Comparison of ENCODE assay signal across 8 cellular contexts in the genomic region with DNA sequence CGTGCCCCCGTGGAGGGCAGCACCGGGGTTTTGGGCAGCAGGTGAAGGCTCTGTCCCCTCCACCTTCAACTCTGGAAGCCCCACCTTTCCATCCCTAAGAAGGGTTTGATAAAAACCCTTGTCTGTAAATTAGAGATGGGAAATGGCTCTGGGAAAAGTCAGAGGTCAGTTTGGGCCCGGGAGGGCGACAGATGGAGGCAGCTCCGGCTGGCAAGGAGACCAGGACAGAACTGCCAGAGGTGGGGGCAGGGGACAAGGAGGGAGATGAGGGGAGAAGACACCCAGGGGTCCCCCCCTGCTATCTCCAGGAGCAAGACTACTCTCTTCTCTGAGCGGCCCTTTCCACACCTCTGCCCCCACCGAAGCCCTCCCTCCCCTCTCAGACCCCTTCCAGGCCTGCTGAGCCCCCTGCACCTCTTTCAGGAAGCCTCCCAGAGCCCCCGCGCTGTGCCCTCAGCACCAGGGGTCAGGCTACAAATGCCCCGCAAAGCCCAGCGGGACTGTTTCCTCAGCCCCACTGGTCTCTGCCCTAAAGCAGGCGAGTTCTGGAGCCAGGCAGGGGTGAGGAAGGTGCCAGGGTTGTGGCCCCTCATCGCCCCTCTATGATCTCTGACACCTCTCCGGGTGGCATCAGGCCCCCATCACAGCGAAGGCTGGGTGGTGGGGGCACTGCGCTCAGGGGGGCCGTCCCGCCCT. TPM values are rescaled to one million over a fixed set of nuclear protein-coding genes. Genes with fewer than 3 reads are reported as not detected.
DNase-seq lines count a peak whose midpoint lies in the region; ATAC-seq and TF ChIP-seq lines count a peak whose summit lies in the region.

No MANE protein-coding gene starts in this region.

- TF ChIP-seq CTCF in Calu3 (IDR thresholded peaks at IDR 0.05; ENCODE audit: unreplicated experiment) (no peak), OCI-LY1 (IDR thresholded peaks at IDR 0.05; ENCODE audit: low read length) (no peak), epithelial cell of esophagus (IDR thresholded peaks at IDR 0.05; ENCODE audit: insufficient read depth, low read depth, low read length, missing control alignments) (no peak), parathyroid adenoma (IDR thresholded peaks at IDR 0.05) (no peak)

- no TSS peak for BruUV-seq in Calu3 (replicated peaks; lab: Mats Ljungman, UMichigan)

- no peak for TF ChIP-seq POLR2A in GM18505 (IDR thresholded peaks at IDR 0.05; ENCODE audit: borderline replicate concordance, extremely low read depth, insufficient read depth, insufficient read length)

- H3K36me3 Mint-ChIP-seq in Calu3 (ENCODE audit: insufficient read depth, unreplicated experiment): peaks cover 22% of the 10 kb centered on the region

- H3K9me2 ChIP-seq in OCI-LY1 (ENCODE audit: low read depth, low read length): no peaks in the 10 kb centered on the region

- H3F3A ChIP-seq in OCI-LY1 (ENCODE audit: insufficient read depth, low read length): peaks cover 6% of the 10 kb centered on the region; the same call in 1 of the 2 replicates

- intact Hi-C loops in Calu3 (cut with micrococcal nuclease; ENCODE audit: unreplicated experiment): no loop called here

- CTCF ChIA-PET in Calu3 (lab: Charles Lee): no interaction called here

- H3K27ac Mint-ChIP-seq in Calu3 (ENCODE audit: unreplicated experiment): no peak overlapping the region

- H3K4me3 Mint-ChIP-seq in Calu3 (ENCODE audit: low read depth, unreplicated experiment): peak overlapping the region; percentile 63

- peaks cover 5% of the 10 kb centered on the region; the same call in 1 of the 2 replicates for H3K27me3 ChIP-seq in OCI-LY1 (ENCODE audit: insufficient read depth, low read length)
- H3K27me3 ChIP-seq in parathyroid adenoma (ENCODE audit: control insufficient read depth, insufficient read depth, low read length): no peaks in the 10 kb centered on the region

- H3K9me3 Mint-ChIP-seq in Calu3 (ENCODE audit: low read depth, unreplicated experiment): no peaks in the 10 kb centered on the region

- H3K4me2 ChIP-seq in OCI-LY1 (ENCODE audit: low read length) (peak overlapping the region; percentile 87), parathyroid adenoma (ENCODE audit: low read length) (peak overlapping the region; percentile 98)

- peaks cover 18% of the 10 kb centered on the region for H3K79me2 ChIP-seq in OCI-LY1 (ENCODE audit: insufficient read depth, low read length)
- peaks cover 9% of the 10 kb centered on the region for H3K79me2 ChIP-seq in parathyroid adenoma

- peaks cover 4% of the 10 kb centered on the region; the same call in 1 of the 2 replicates for H3K36me3 ChIP-seq in OCI-LY1 (ENCODE audit: insufficient read depth, low read length)
- H3K36me3 ChIP-seq in parathyroid adenoma (ENCODE audit: control insufficient read depth, insufficient read depth, low read length): no peaks in the 10 kb centered on the region

- H3K27ac ChIP-seq in OCI-LY1 (ENCODE audit: low read depth, low read length, poor library complexity, severe bottlenecking): no peak overlapping the region
- peak overlapping the region; percentile 73 for H3K27ac ChIP-seq in parathyroid adenoma

- peak overlapping the region; percentile 68 for H3K4me3 ChIP-seq in OCI-LY1 (ENCODE audit: low read depth, low read length, poor library complexity, severe bottlenecking)
- peak overlapping the region; percentile 52 for H3K4me3 ChIP-seq in epithelial cell of esophagus (ENCODE audit: low read length)
- peak overlapping the region; percentile 75 for H3K4me3 ChIP-seq in parathyroid adenoma (ENCODE audit: low read depth, low read length)

- H2AFZ ChIP-seq in OCI-LY1 (ENCODE audit: low read length): no peak overlapping the region
- H2AFZ ChIP-seq in parathyroid adenoma: peak overlapping the region; percentile 99

- no peaks in the 10 kb centered on the region for H3K27me3 Mint-ChIP-seq in Calu3 (ENCODE audit: unreplicated experiment)

- H3K4me1 ChIP-seq in OCI-LY1 (ENCODE audit: insufficient read depth, low read length, severe bottlenecking) (peaks cover 51% of the 10 kb centered on the region), parathyroid adenoma (peaks cover 8% of the 10 kb centered on the region)

- H4K20me1 ChIP-seq in OCI-LY1 (ENCODE audit: insufficient read depth, low read length): no peaks in the 10 kb centered on the region

- ATAC-seq in HG03565 (IDR thresholded peaks at IDR 0.05; ENCODE audit: unreplicated experiment) (no peak), HG02885 (IDR thresholded peaks at IDR 0.05; ENCODE audit: poor library complexity, unreplicated experiment) (no peak), GM18870 (IDR thresholded peaks at IDR 0.05; ENCODE audit: unreplicated experiment) (no peak), GM18505 (IDR thresholded peaks at IDR 0.05; ENCODE audit: unreplicated experiment) (no peak)

- DNase-seq in Calu3 (no peak), epithelial cell of esophagus (ENCODE audit: low read depth) (no peak)

- no peaks in the 10 kb centered on the region for H3K9me3 ChIP-seq in OCI-LY1 (ENCODE audit: low read length)
- H3K9me3 ChIP-seq in parathyroid adenoma (ENCODE audit: control insufficient read depth, low read length): no peaks in the 10 kb centered on the region

- H3K9ac ChIP-seq in OCI-LY1 (ENCODE audit: low read length): peak overlapping the region; percentile 73; the same call in 1 of the 2 replicates
- no peak overlapping the region for H3K9ac ChIP-seq in parathyroid adenoma

- no peaks in the 10 kb centered on the region for H3K4me1 Mint-ChIP-seq in Calu3 (ENCODE audit: low read depth, unreplicated experiment)

RNA-seq across cellular contexts. Expression of gene SH2B2, which starts 1.0 kb away (rescaled TPM):
- 2.7 and 3.7 TPM in 2 replicates for total RNA-seq in Calu3 (2022)
